Comparison of ENCODE assay signal across 13 cellular contexts in the genomic region with DNA sequence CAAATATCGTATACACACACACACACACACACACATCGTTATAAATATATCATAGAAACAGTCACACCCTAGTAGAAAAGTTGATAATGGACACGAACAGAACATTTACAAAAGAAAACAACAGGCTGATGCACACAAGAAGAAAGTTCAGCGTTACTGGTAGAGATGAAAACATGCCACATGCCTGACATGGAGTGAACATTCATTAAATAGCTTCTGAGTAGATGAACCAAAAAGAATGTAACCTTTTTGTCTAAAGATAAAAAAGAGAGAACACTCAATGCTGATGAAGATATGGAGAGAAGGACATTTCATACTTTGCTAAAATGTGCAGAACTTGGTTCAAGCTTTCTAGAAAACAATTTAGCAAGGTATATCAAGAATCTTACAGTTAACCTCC.
DNase-seq lines count a peak whose midpoint lies in the region; ATAC-seq lines count a peak whose summit lies in the region.
"Had no signal": no experiment of that assay in that cellular context is flagged by ENCODE, and none has a peak within 500 bp of the region (broad histone marks: within the 10 kb centered on the region; RNA-seq: fewer than 3 reads in every experiment).

No MANE protein-coding gene starts in this region.

- no peak overlapping the region for H3K27ac ChIP-seq in mesodermal cell (ENCODE audit: low read depth, low read length, severe bottlenecking)
- H3K27ac ChIP-seq: thoracic aorta had no signal

- H3K36me3 Mint-ChIP-seq in activated CD4-positive, alpha-beta T cell treated with anti-CD3 and anti-CD28 coated beads, Interleukin-2, amount 10 ng/mL, durations not matched to agents 24 days and 14 days (ENCODE audit: low read depth), result peaks cover 73% of the 10 kb centered on the region
- H3K36me3 Mint-ChIP-seq in activated naive CD8-positive, alpha-beta T cell treated with anti-CD3 and anti-CD28 coated beads, Interleukin-2, amount 10 ng/mL, durations not matched to agents 7 days and 5 days, result peaks cover 44% of the 10 kb centered on the region
- H3K36me3 Mint-ChIP-seq: mesothelial cell of epicardium had no signal

- peak overlapping the region; percentile 18 for H3K4me3 Mint-ChIP-seq in activated CD4-positive, alpha-beta T cell treated with anti-CD3 and anti-CD28 coated beads, Interleukin-2, amount 10 ng/mL, durations not matched to agents 24 days and 14 days
- no peak overlapping the region for H3K4me3 Mint-ChIP-seq in activated naive CD8-positive, alpha-beta T cell treated with anti-CD3 and anti-CD28 coated beads, Interleukin-2, amount 10 ng/mL, durations not matched to agents 7 days and 5 days
- H3K4me3 Mint-ChIP-seq: mesothelial cell of epicardium had no signal

- no peaks in the 10 kb centered on the region for H3K27me3 Mint-ChIP-seq in activated CD4-positive, alpha-beta T cell treated with anti-CD3 and anti-CD28 coated beads, Interleukin-2, amount 10 ng/mL, durations not matched to agents 24 days and 14 days
- no peaks in the 10 kb centered on the region for H3K27me3 Mint-ChIP-seq in activated naive CD8-positive, alpha-beta T cell treated with anti-CD3 and anti-CD28 coated beads, Interleukin-2, amount 10 ng/mL, durations not matched to agents 7 days and 5 days

- H3K36me3 ChIP-seq in mesodermal cell (ENCODE audit: control insufficient read depth, insufficient read depth, low read length), result peaks cover 57% of the 10 kb centered on the region
- H3K36me3 ChIP-seq: thoracic aorta had no signal

- WGBS in mesodermal cell (ENCODE audit: insufficient coverage in 2 of 2), 2 experiments, result no CpG with 5 or more reads among the region's 4 CpGs

- ATAC-seq in activated naive CD8-positive, alpha-beta T cell treated with anti-CD3 and anti-CD28 coated beads, Interleukin-2, amount 10 ng/mL, durations not matched to agents 7 days and 5 days (ENCODE audit: low read depth), result no peak

- H3K4me1 Mint-ChIP-seq in activated CD4-positive, alpha-beta T cell treated with anti-CD3 and anti-CD28 coated beads, Interleukin-2, amount 10 ng/mL, durations not matched to agents 24 days and 14 days, result peaks cover 68% of the 10 kb centered on the region
- peaks cover 64% of the 10 kb centered on the region for H3K4me1 Mint-ChIP-seq in activated naive CD8-positive, alpha-beta T cell treated with anti-CD3 and anti-CD28 coated beads, Interleukin-2, amount 10 ng/mL, durations not matched to agents 7 days and 5 days

- POLR2A ChIA-PET in activated naive CD8-positive, alpha-beta T cell treated with anti-CD3 and anti-CD28 coated beads, Interleukin-2, amount 10 ng/mL, durations not matched to agents 7 days and 5 days (lab: Charles Lee), result no interaction called here

- H3K9me3 Mint-ChIP-seq in activated CD4-positive, alpha-beta T cell treated with anti-CD3 and anti-CD28 coated beads, Interleukin-2, amount 10 ng/mL, durations not matched to agents 24 days and 14 days, result no peaks in the 10 kb centered on the region
- H3K9me3 Mint-ChIP-seq in activated naive CD8-positive, alpha-beta T cell treated with anti-CD3 and anti-CD28 coated beads, Interleukin-2, amount 10 ng/mL, durations not matched to agents 7 days and 5 days, result no peaks in the 10 kb centered on the region

- no peak for DNase-seq in activated CD4-positive, alpha-beta T cell treated with anti-CD3 and anti-CD28 coated beads, Interleukin-2, amount 10 ng/mL, durations not matched to agents 24 days and 14 days
- DNase-seq in activated CD4-positive, alpha-beta T cell treated with anti-CD3 and anti-CD28 coated beads for 1 hour, result no peak
- DNase-seq in HCEC 1CT, result peak; percentile 49
- no peak for DNase-seq in activated naive CD8-positive, alpha-beta T cell treated with anti-CD3 and anti-CD28 coated beads, Interleukin-2, amount 10 ng/mL, durations not matched to agents 7 days and 5 days
- no peak for DNase-seq in NK-92 treated with Interleukin-12 subunit alpha and Interleukin-12 subunit beta, amount 100 ng/mL, for 24 hours (lab: John Stamatoyannopoulos, UW)
- no peak for DNase-seq in DMS153 (lab: John Stamatoyannopoulos, UW)
- no peak for DNase-seq in mesenteric fat pad (ENCODE audit: low spot score)
- DNase-seq: activated CD4-positive, CD25-positive, alpha-beta regulatory T cell treated with anti-CD3 and anti-CD28 coated beads, Interleukin-2, amount 50 U/mL, for 72 hours; activated gamma-delta T cell treated with Interleukin-2 at 50 U/mL for 16 hours; MV-4-11 had no signal

- peaks cover 31% of the 10 kb centered on the region for H3K4me1 ChIP-seq in mesodermal cell (ENCODE audit: control insufficient read depth, insufficient read depth, low read length, poor library complexity, severe bottlenecking)

- H3K27ac Mint-ChIP-seq in activated CD4-positive, alpha-beta T cell treated with anti-CD3 and anti-CD28 coated beads, Interleukin-2, amount 10 ng/mL, durations not matched to agents 24 days and 14 days, result peak overlapping the region; percentile 38
- peak overlapping the region; percentile 25 for H3K27ac Mint-ChIP-seq in activated naive CD8-positive, alpha-beta T cell treated with anti-CD3 and anti-CD28 coated beads, Interleukin-2, amount 10 ng/mL, durations not matched to agents 7 days and 5 days
- H3K27ac Mint-ChIP-seq: mesothelial cell of epicardium had no signal

- H3K9me3 ChIP-seq in mesodermal cell (ENCODE audit: control insufficient read depth, low read length), result no peaks in the 10 kb centered on the region
- H3K9me3 ChIP-seq: thoracic aorta had no signal

- intact Hi-C loops in activated CD4-positive, alpha-beta T cell treated with anti-CD3 and anti-CD28 coated beads, Interleukin-2, amount 10 ng/mL, durations not matched to agents 24 days and 14 days (cut with micrococcal nuclease), result no loop called here

- H3K4me3 ChIP-seq in mesodermal cell (ENCODE audit: extremely low read depth, insufficient read depth, low read length, poor library complexity, severe bottlenecking), result peak overlapping the region; percentile 3
- H3K4me3 ChIP-seq: thoracic aorta had no signal
